8 cellular contexts compared by ENCODE assay signal in the genomic region with DNA sequence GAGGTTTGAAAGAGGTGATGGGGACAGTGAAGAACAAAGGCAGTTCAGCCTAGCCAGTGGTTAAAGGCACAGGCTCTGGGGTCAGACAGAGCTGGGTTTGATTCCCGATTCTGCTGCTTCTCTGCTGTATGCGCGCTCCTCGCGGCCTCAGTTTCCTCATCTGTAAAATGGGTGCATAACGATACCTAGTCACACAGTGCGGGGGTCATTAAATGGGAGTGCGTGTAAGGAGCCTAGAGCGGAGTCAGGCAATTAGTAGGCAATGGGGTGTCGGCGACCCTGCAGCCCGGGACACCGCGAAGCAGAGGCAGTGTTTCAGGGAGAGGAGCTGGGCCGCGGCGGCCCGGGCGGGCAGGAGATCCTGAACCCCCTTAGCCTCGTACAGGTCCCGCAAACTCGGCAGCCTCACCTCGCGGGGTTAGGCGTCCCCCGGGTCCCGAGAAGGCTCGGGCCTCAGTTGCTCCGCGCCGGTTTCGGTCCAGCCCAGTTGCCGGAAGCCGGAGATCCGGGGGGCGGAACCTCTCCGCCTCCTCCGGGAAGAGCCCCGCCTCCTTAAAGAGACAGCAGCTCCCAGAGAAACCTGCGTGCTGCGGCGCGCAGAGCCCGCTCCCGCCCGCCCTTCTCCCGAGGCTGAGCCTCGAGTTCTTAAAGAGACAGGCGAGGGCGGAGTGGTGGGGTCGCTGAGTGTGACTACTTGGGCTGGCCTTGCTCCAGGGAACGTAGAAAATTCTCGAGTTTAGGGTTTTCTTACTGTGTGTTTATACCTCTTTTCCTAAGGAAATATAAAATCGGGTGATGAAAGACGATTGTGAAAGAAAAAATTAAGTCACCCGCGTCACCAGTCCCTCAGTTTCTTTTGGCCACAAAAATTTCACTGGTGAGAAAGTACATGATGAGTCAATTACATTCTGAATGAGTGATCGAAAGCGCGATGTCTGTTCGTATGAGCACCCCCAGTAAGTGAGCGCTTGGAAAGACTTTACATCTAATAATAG. TPM values are rescaled to one million over a fixed set of nuclear protein-coding genes. Genes with fewer than 3 reads are reported as not detected.
A peak's percentile ranks its signal among the peaks of the same experiment; 100 is the strongest.
DNase-seq lines count a peak whose midpoint lies in the region; ATAC-seq and TF ChIP-seq lines count a peak whose summit lies in the region.

TSS of gene YIPF1 (minus strand) at position 494 of the 995 bp plus-strand sequence. CDS start 860 bp downstream, outside the sequence.

- no peaks in the 10 kb centered on the region for H3K9me3 Mint-ChIP-seq in T-cell

- H3K9ac ChIP-seq in trophoblast cell (ENCODE audit: low read length), result peak within 1 kb of the TSS; percentile 88

- peak within 1 kb of the TSS; percentile 39 for H3K18ac ChIP-seq in trophoblast cell (ENCODE audit: low read length)

- peak; percentile 67 to 76 for TF ChIP-seq EP300 in tibial nerve (IDR thresholded peaks at IDR 0.05)

- peak within 1 kb of the TSS; percentile 39 for H2BK120ac ChIP-seq in trophoblast cell (ENCODE audit: insufficient read depth, low read length, poor library complexity)

- H3K4me2 ChIP-seq in trophoblast cell (ENCODE audit: low read length), result peak within 1 kb of the TSS; percentile 65

- H2AK5ac ChIP-seq in trophoblast cell (ENCODE audit: low read length), result no peak within 1 kb of the TSS

- H2AFZ ChIP-seq in trophoblast cell (ENCODE audit: insufficient read depth, low read length, poor library complexity), result peak within 1 kb of the TSS; percentile 89

- TF ChIP-seq CTCF in GM12875 (IDR thresholded peaks at IDR 0.05; ENCODE audit: borderline replicate concordance, insufficient read depth, low read depth, low read length), result no peak
- TF ChIP-seq CTCF in tibial nerve (IDR thresholded peaks at IDR 0.05), result no peak

- no peak within 1 kb of the TSS for H2BK12ac ChIP-seq in trophoblast cell (ENCODE audit: low read length)

- WGBS in adipose tissue, 3 donors, result 3% methylated on average over 57 to 62 of the region's 62 CpGs
- no CpG with 5 or more reads among the region's 62 CpGs for WGBS in trophoblast cell (ENCODE audit: extremely low coverage, insufficient coverage, insufficient read length)
- WGBS in tibial nerve, 2 donors, result 3% methylated on average over 47 to 62 of the region's 62 CpGs

- H3K9me3 ChIP-seq in trophoblast cell (ENCODE audit: insufficient read depth, low read depth, low read length), result no peaks in the 10 kb centered on the region
- no peaks in the 10 kb centered on the region for H3K9me3 ChIP-seq in tibial nerve

- peak within 1 kb of the TSS; percentile 8 for H3K4ac ChIP-seq in trophoblast cell (ENCODE audit: low read depth, low read length)

- intact Hi-C loops in cardiac septum (cut with DNase I), result loop anchor here (1.0 to 10.0 kb wide), 3 partner anchors 56 to 515 kb away; partner anchors contain the start of genes IFT25, SSBP3, TCEANC2 and TMEM59

- no peaks in the 10 kb centered on the region for H3K27me3 ChIP-seq in trophoblast cell (ENCODE audit: insufficient read depth, low read length)
- H3K27me3 ChIP-seq in tibial nerve, result no peaks in the 10 kb centered on the region

- peak within 1 kb of the TSS; percentile 24 for H3K27ac ChIP-seq in adipose tissue (ENCODE audit: low read depth, low read length)
- H3K27ac ChIP-seq in trophoblast cell (ENCODE audit: low read depth, low read length), result no peak within 1 kb of the TSS
- H3K27ac ChIP-seq in tibial nerve, result peak within 1 kb of the TSS; percentile 53 to 85 (median 73)

- H2BK5ac ChIP-seq in trophoblast cell (ENCODE audit: low read depth, low read length, poor library complexity), result no peak within 1 kb of the TSS

- peak in 1 of 2 donors; percentile 30 for TF ChIP-seq POLR2A in tibial nerve (IDR thresholded peaks at IDR 0.05)

- peak within 1 kb of the TSS; percentile 96 to 97 (median 97) for H3K4me3 Mint-ChIP-seq in T-cell

- H4K12ac ChIP-seq in trophoblast cell (ENCODE audit: low read depth, low read length), result peak within 1 kb of the TSS; percentile 13

- ATAC-seq in HG02678 (IDR thresholded peaks at IDR 0.05; ENCODE audit: unreplicated experiment) (peak; percentile 93), T-cell (replicated peaks in 1 of 4) (peak; percentile 99)

- DNase-seq in NCI-H128 (lab: John Stamatoyannopoulos, UW; ENCODE audit: unreplicated experiment) (peak; percentile 75), T-cell (peak; percentile 72 to 88 (median 80)), cardiac septum (ENCODE audit: low spot score) (peak; percentile 96), trophoblast cell (peak; percentile 86 to 89), tibial nerve (ENCODE audit: low spot score in 2 of 2) (peak; percentile 79 to 81)

- CTCF ChIA-PET in T-cell (lab: Charles Lee), result interaction anchor here in 1 of 2 donors (0.7 to 1.6 kb wide), 5 partner anchors 45 to 70 kb away, joined by 3 to 6 read pairs (median 3); partner anchors contain the start of genes IFT25 and LRRC42

- H4K8ac ChIP-seq in trophoblast cell (ENCODE audit: low read depth, low read length), result peak within 1 kb of the TSS; percentile 80

- POLR2A ChIA-PET in T-cell (lab: Charles Lee), result interaction anchor here in 1 of 2 donors (0.5 kb wide), 1 partner anchor 20 kb away, joined by 3 read pairs; no protein-coding TSS in a partner anchor

- H3K36me3 ChIP-seq in trophoblast cell (ENCODE audit: control insufficient read depth in 1 of 2, insufficient read depth in 2 of 2, low read length in 2 of 2), result peaks cover 4 to 5% of the 10 kb centered on the region in 2 experiments
- peaks cover 0 to 31% (median 0%) of the 10 kb centered on the region in 3 donors for H3K36me3 ChIP-seq in tibial nerve

- H3K14ac ChIP-seq in trophoblast cell (ENCODE audit: low read length), result peak within 1 kb of the TSS; percentile 48

- H3K27ac Mint-ChIP-seq in T-cell, result peak within 1 kb of the TSS; percentile 92 to 95

- peaks cover 0 to 3% of the 10 kb centered on the region in 2 experiments for H3K4me1 ChIP-seq in trophoblast cell (ENCODE audit: control insufficient read depth in 1 of 2, insufficient read depth in 2 of 2, low read length in 2 of 2)
- peaks cover 0 to 29% (median 6%) of the 10 kb centered on the region in 4 donors for H3K4me1 ChIP-seq in tibial nerve

- no peaks in the 10 kb centered on the region for H3K27me3 Mint-ChIP-seq in T-cell

- peaks cover 13% of the 10 kb centered on the region for H3K36me3 Mint-ChIP-seq in T-cell

- peaks cover 3% of the 10 kb centered on the region for H3K79me1 ChIP-seq in trophoblast cell (ENCODE audit: low read length)

- H3K4me1 Mint-ChIP-seq in T-cell, result peaks cover 50 to 51% (median 51%) of the 10 kb centered on the region in 3 donors

- peaks cover 3% of the 10 kb centered on the region for H3K79me2 ChIP-seq in trophoblast cell (ENCODE audit: control insufficient read depth, insufficient read depth, low read length, poor library complexity)

- peak within 1 kb of the TSS; percentile 86 for H3K4me3 ChIP-seq in GM12875 (ENCODE audit: low read depth, low read length)
- peak within 1 kb of the TSS; percentile 95 for H3K4me3 ChIP-seq in trophoblast cell (ENCODE audit: low read depth, low read length)
- H3K4me3 ChIP-seq in tibial nerve, result peak within 1 kb of the TSS; percentile 76 to 89 (median 85)

- H3K23ac ChIP-seq in trophoblast cell (ENCODE audit: low read length), result no peak within 1 kb of the TSS

- peak within 1 kb of the TSS; percentile 53 for H4K91ac ChIP-seq in trophoblast cell (ENCODE audit: low read depth, low read length)

RNA-seq across cellular contexts. Expression of gene YIPF1, which starts in this region (rescaled TPM):
- total RNA-seq in T-cell (10 to 100 TPM; 11.5 to 17.2 (median 14.5) TPM), cardiac septum (13.4 TPM), tibial nerve (10 to 100 TPM; 17.8 to 31.2 (median 24.4) TPM)
- 10 to 100 TPM; 16.3 to 22.6 (median 16.5) TPM for polyA plus RNA-seq in adipose tissue
- 33.0 and 35.9 TPM in 2 replicates for polyA plus RNA-seq in trophoblast cell (2013)
